ENCODE assay signal across 9 cellular contexts in the genomic region with DNA sequence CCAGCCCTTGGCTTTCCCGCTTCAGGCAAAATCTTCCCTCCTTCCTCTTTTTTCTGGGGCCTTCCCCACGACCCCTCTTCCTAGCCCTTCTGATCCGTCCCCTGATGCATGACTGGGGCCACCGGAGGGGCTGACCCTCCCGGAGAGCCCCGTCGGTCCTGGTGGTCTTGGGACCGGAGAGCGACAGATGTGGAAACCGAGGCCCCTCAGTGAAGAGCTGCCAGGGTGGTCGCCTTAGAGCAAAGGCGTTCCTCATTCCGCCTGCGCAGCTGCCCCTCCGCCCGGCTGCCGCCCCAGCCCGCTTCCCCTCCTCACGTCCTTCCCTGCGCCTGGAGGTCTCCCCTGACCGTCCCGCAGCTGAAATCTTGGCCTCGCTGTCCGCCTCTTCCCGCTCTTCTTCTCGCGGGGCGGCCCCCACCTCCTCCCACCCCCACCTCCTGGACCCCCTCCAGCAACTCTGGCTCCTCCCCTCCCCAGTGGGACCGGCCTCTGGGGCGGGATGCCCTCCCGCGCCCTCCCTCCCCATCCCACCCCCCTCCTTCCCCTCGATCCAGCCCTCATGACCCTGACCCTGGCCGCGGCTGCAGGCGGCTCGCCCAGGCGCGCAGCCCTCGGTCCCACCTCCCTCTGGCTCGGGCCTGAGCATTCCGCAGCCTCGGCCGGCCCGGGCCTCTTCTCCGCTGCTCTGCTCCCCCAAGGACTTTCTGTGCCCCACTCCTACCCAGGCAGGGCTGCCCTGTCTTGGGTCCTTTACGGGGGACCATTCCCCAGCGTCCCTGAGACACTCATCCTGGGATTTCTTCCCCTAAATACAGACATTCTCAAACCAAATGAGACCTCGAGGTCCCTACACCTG. TPM values are rescaled to one million over a fixed set of nuclear protein-coding genes. Genes with fewer than 3 reads are reported as not detected.
DNase-seq lines count a peak whose midpoint lies in the region; ATAC-seq and TF ChIP-seq lines count a peak whose summit lies in the region.
"Had no signal": no experiment of that assay in that cellular context is flagged by ENCODE, and none has a peak within 500 bp of the region (broad histone marks: within the 10 kb centered on the region; RNA-seq: fewer than 3 reads in every experiment).

A gene (minus strand): TSS at position 367 of the 856 bp plus-strand sequence. CDS start 1,020 bp downstream, outside the sequence.

- H3K36me3 ChIP-seq in gastroesophageal sphincter (peaks cover 0 to 22% of the 10 kb centered on the region in 2 donors), mucosa of stomach (ENCODE audit: control insufficient read depth, insufficient read depth, low read length) (no peaks in the 10 kb centered on the region)

- TF ChIP-seq EP300 in gastroesophageal sphincter (IDR thresholded peaks at IDR 0.05), result no peak

- H3K4me1 ChIP-seq in gastroesophageal sphincter (peaks cover 0 to 63% (median 30%) of the 10 kb centered on the region in 3 donors), mucosa of stomach (ENCODE audit: control insufficient read depth, insufficient read depth, low read length) (peaks cover 13% of the 10 kb centered on the region)

- peak in 1 of 2 donors; percentile 14 for TF ChIP-seq POLR2A in gastroesophageal sphincter (IDR thresholded peaks at IDR 0.05)

- no peaks in the 10 kb centered on the region for H3K27me3 ChIP-seq in gastroesophageal sphincter
- peaks cover 8% of the 10 kb centered on the region for H3K27me3 ChIP-seq in mucosa of stomach (ENCODE audit: control insufficient read depth, insufficient read depth, low read length)

- H3K4me3 ChIP-seq in gastroesophageal sphincter, result peak within 1 kb of the TSS; percentile 58 to 72
- peak within 1 kb of the TSS; percentile 15 for H3K4me3 ChIP-seq in mucosa of stomach (ENCODE audit: low read length)

- ATAC-seq in T-helper 17 cell (no peak), gastroesophageal sphincter (peak; percentile 85), HG02885 (IDR thresholded peaks at IDR 0.05; ENCODE audit: poor library complexity, unreplicated experiment) (no peak), HG03432 (IDR thresholded peaks at IDR 0.05; ENCODE audit: unreplicated experiment) (no peak)

- H3K4me3 Mint-ChIP-seq in T-helper 17 cell, result peak within 1 kb of the TSS; percentile 9

- H3K27ac ChIP-seq in gastroesophageal sphincter, result peak within 1 kb of the TSS; percentile 54 to 93 (median 88)
- no peak within 1 kb of the TSS for H3K27ac ChIP-seq in temporal lobe (ENCODE audit: low read depth, low read length)

- no peak within 1 kb of the TSS for H3K27ac Mint-ChIP-seq in T-helper 17 cell

- H3K9ac ChIP-seq in mucosa of stomach (ENCODE audit: low read length), result peak within 1 kb of the TSS; percentile 63

- peaks cover 4% of the 10 kb centered on the region for H3K36me3 Mint-ChIP-seq in T-helper 17 cell (ENCODE audit: low read depth)

- H3K27me3 Mint-ChIP-seq in T-helper 17 cell, result peaks cover 32% of the 10 kb centered on the region

- H3K9me3 ChIP-seq in T-helper 17 cell (ENCODE audit: control insufficient read depth, low read length, poor library complexity, severe bottlenecking) (no peaks in the 10 kb centered on the region), gastroesophageal sphincter (no peaks in the 10 kb centered on the region), mucosa of stomach (ENCODE audit: control insufficient read depth, low read length) (no peaks in the 10 kb centered on the region)

- WGBS in gastroesophageal sphincter (ENCODE audit: low coverage in 1 of 2), 2 donors, result 4% methylated on average over 21 of the region's 49 CpGs; no CpG with 5 or more reads in 1 of the 2 donors

- TF ChIP-seq CTCF in gastroesophageal sphincter (IDR thresholded peaks at IDR 0.05) (no peak), GM20000 (IDR thresholded peaks at IDR 0.05; ENCODE audit: extremely low read depth, missing control alignments) (no peak)

- H3K4me1 Mint-ChIP-seq in T-helper 17 cell, result peaks cover 5% of the 10 kb centered on the region

- no peak for DNase-seq in T-helper 17 cell
- DNase-seq in SHP77 (lab: John Stamatoyannopoulos, UW), result no peak
- no peak for DNase-seq in GM20000 (ENCODE audit: low spot score)
- DNase-seq: RPMI8226 had no signal

RNA-seq across cellular contexts. Expression of the gene that starts here (rescaled TPM):
- total RNA-seq in T-helper 17 cell, result not detected
- total RNA-seq in gastroesophageal sphincter, result 100 to 1,000 TPM; 152 to 341 (median 157) TPM
- total RNA-seq in temporal lobe, result 12.0 TPM

Comparison
In these comparisons a context has a peak if more than half of its experiments do, and no peak if none do; other contexts are left out.
1. RNA of the gene that starts here (total RNA-seq): 152 to 341 TPM in gastroesophageal sphincter and 12.0 TPM in temporal lobe (single experiment); not detected in T-helper 17 cell; every median in the first group is over 10 times any median in the second.
2. RNA of the gene that starts here (total RNA-seq): 152 to 341 TPM in gastroesophageal sphincter; 12.0 TPM in temporal lobe (single experiment); every median in the first group is over 10 times any median in the second.